ENCODE assay signal across 1 cellular context in genomic region chr19:8319807-8320520, GRCh38.
TF ChIP-seq lines count a peak whose summit lies in the region.

No MANE protein-coding gene starts in this region.

TF ChIP-seq in SK-N-SH treated with all-trans-retinoic acid at 6 μM for 48 hours, 23 proteins besides CTCF, POLR2A, EP300 and RAD21 (continued from another document):
- TF ChIP-seq POU6F1 (CRISPR knock-in tag; IDR thresholded peaks at IDR 0.05; ENCODE audit: borderline replicate concordance, low read depth) (no peak), ZNF565 (CRISPR knock-in tag; conservative IDR thresholded peaks at IDR 0.05; ENCODE audit: low read depth) (no peak), GLIS3 (CRISPR knock-in tag; IDR thresholded peaks at IDR 0.05) (no peak), ARNTL (CRISPR knock-in tag; IDR thresholded peaks at IDR 0.05; ENCODE audit: borderline replicate concordance, low read depth) (no peak), SNAI2 (CRISPR knock-in tag; IDR thresholded peaks at IDR 0.05) (no peak), PATZ1 (CRISPR knock-in tag; IDR thresholded peaks at IDR 0.05; ENCODE audit: borderline replicate concordance) (no peak), RARB (CRISPR knock-in tag; IDR thresholded peaks at IDR 0.05) (no peak)
- TF ChIP-seq, protein P1, sequence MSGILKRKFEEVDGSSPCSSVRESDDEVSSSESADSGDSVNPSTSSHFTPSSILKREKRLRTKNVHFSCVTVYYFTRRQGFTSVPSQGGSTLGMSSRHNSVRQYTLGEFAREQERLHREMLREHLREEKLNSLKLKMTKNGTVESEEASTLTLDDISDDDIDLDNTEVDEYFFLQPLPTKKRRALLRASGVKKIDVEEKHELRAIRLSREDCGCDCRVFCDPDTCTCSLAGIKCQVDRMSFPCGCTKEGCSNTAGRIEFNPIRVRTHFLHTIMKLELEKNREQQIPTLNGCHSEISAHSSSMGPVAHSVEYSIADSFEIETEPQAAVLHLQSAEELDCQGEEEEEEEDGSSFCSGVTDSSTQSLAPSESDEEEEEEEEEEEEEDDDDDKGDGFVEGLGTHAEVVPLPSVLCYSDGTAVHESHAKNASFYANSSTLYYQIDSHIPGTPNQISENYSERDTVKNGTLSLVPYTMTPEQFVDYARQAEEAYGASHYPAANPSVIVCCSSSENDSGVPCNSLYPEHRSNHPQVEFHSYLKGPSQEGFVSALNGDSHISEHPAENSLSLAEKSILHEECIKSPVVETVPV (CRISPR knock-in tag; IDR thresholded peaks at IDR 0.05) = no peak
